8 cellular contexts compared by ENCODE assay signal in genomic region chr2:85560812-85561279, GRCh38. TPM values are rescaled to one million over a fixed set of nuclear protein-coding genes. Genes with fewer than 3 reads are reported as not detected.
DNase-seq lines count a peak whose midpoint lies in the region; TF ChIP-seq lines count a peak whose summit lies in the region.

No MANE protein-coding gene starts in this region.

- peak overlapping the region; percentile 72 to 83 for H3K9ac ChIP-seq in duodenal mucosa (ENCODE audit: low read depth in 1 of 2, low read length in 2 of 2)

- peak overlapping the region; percentile 78 for H3K27ac Mint-ChIP-seq in nephron progenitor cell

- H3K27ac ChIP-seq in duodenal mucosa (ENCODE audit: low read depth, low read length): no peak overlapping the region

- H3K9me3 Mint-ChIP-seq in nephron progenitor cell: no peaks in the 10 kb centered on the region

- peaks cover 10% of the 10 kb centered on the region for H3K36me3 Mint-ChIP-seq in nephron progenitor cell (ENCODE audit: low read depth)

- H3K36me3 ChIP-seq in MG63 (peaks cover 21% of the 10 kb centered on the region), duodenal mucosa (ENCODE audit: control insufficient read depth in 1 of 2, insufficient read depth in 2 of 2, low read length in 2 of 2) (peaks cover 2 to 21% of the 10 kb centered on the region in 2 donors)

- H3K4me3 Mint-ChIP-seq in nephron progenitor cell: peak overlapping the region; percentile 100

- peak overlapping the region; percentile 76 for H3K4me3 ChIP-seq in MG63
- H3K4me3 ChIP-seq in duodenal mucosa (ENCODE audit: low read depth in 1 of 2, low read length in 2 of 2): peak overlapping the region; percentile 78 to 98

- TF ChIP-seq CTCF in nephron progenitor cell (IDR thresholded peaks at IDR 0.05): no peak

- peaks cover 3% of the 10 kb centered on the region for H3K27me3 Mint-ChIP-seq in nephron progenitor cell (ENCODE audit: low read depth, poor library complexity)

- H3K9me3 ChIP-seq in MG63 (no peaks in the 10 kb centered on the region), duodenal mucosa (ENCODE audit: control insufficient read depth in 1 of 2, low read length in 2 of 2) (no peaks in the 10 kb centered on the region)

- peak; percentile 27 for DNase-seq in activated T-cell treated with anti-CD3 and anti-CD28 coated beads for 48 hours (ENCODE audit: low read depth)
- no peak for DNase-seq in activated T-cell treated with anti-CD3 and anti-CD28 coated beads, Interleukin-2, amount 50 U/mL, for 1 hour
- no peak for DNase-seq in MG63
- DNase-seq in nephron progenitor cell: no peak
- DNase-seq in midbrain (lab: John Stamatoyannopoulos, UW): no peak
- no peak for DNase-seq in stimulated activated CD4-positive, alpha-beta T cell treated with anti-CD3 and anti-CD28 coated beads, Interleukin-2, amount 100 ng/mL, for 48 hours
- DNase-seq in NCI-H1930 (lab: John Stamatoyannopoulos, UW): no peak

- no peaks in the 10 kb centered on the region for H3K27me3 ChIP-seq in MG63
- no peaks in the 10 kb centered on the region for H3K27me3 ChIP-seq in duodenal mucosa (ENCODE audit: control insufficient read depth in 1 of 2, insufficient read depth in 2 of 2, low read length in 2 of 2)

- H3K4me1 ChIP-seq in duodenal mucosa (ENCODE audit: control insufficient read depth in 1 of 2, insufficient read depth in 2 of 2, low read length in 2 of 2): peaks cover 10 to 12% of the 10 kb centered on the region in 2 donors

- peaks cover 25% of the 10 kb centered on the region for H3K4me1 Mint-ChIP-seq in nephron progenitor cell

RNA-seq across cellular contexts. Expression of gene GGCX, which starts 0.4 kb away (rescaled TPM):
- total RNA-seq in MG63 (2014; rRNA removed; shearing (Covaris generic); ENCODE audit: low replicate concordance): 28.9 and 45.6 TPM in 2 replicates

RNA-seq across cellular contexts. Expression of gene VAMP8, which starts 16.5 kb away (rescaled TPM):
- not detected in 2 replicates for total RNA-seq in MG63 (2014; rRNA removed; shearing (Covaris generic); ENCODE audit: low replicate concordance)

RNA-seq across cellular contexts. Expression of gene MAT2A, which starts 21.9 kb away (rescaled TPM):
- total RNA-seq in MG63 (2014; rRNA removed; shearing (Covaris generic); ENCODE audit: low replicate concordance): 116 and 137 TPM in 2 replicates

RNA-seq across cellular contexts. Expression of gene VAMP5, which starts 23.4 kb away (rescaled TPM):
- 8.3 and 76.7 TPM in 2 replicates for total RNA-seq in MG63 (2014; rRNA removed; shearing (Covaris generic); ENCODE audit: low replicate concordance)

RNA-seq across cellular contexts. Expression of gene RNF181, which starts 34.7 kb away (rescaled TPM):
- total RNA-seq in MG63 (2014; rRNA removed; shearing (Covaris generic); ENCODE audit: low replicate concordance): 167 and 209 TPM in 2 replicates
